1 cellular context compared by ENCODE assay signal in the genomic region with DNA sequence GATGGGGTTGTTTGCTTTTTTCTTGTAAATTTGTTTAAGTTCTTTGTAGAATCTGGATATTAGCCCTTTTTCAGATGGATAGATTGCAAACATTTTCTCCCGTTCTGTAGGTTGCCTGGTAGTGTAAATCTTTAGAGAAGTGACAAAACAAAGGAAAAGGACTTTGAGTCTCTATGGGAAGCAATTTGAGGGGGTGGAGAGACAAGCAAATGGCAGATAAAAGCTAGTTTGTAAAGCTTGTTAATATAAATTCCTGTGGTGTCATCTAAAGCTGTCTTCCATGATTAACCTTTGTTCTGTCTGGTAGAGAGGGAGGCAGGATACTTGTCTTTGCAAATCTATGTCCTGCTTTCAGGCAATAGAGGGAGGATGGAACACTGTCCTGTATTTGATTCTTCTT.
A peak's percentile ranks its signal among the peaks of the same experiment; 100 is the strongest.
TF ChIP-seq lines count a peak whose summit lies in the region.

No MANE protein-coding gene starts in this region.

TF ChIP-seq in HepG2, 621 proteins besides CTCF, POLR2A, EP300 and RAD21 (continued from another document):
- TF ChIP-seq, protein P1, sequence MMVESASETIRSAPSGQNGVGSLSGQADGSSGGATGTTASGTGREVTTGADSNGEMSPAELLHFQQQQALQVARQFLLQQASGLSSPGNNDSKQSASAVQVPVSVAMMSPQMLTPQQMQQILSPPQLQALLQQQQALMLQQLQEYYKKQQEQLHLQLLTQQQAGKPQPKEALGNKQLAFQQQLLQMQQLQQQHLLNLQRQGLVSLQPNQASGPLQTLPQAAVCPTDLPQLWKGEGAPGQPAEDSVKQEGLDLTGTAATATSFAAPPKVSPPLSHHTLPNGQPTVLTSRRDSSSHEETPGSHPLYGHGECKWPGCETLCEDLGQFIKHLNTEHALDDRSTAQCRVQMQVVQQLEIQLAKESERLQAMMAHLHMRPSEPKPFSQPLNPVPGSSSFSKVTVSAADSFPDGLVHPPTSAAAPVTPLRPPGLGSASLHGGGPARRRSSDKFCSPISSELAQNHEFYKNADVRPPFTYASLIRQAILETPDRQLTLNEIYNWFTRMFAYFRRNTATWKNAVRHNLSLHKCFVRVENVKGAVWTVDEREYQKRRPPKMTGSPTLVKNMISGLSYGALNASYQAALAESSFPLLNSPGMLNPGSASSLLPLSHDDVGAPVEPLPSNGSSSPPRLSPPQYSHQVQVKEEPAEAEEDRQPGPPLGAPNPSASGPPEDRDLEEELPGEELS (CRISPR knock-in tag; IDR thresholded peaks at IDR 0.05): 0 out of 2 replicates have a peak, but pooled peaks have one; percentile 31
- no peak for TF ChIP-seq PAF1 (CRISPR knock-in tag; IDR thresholded peaks at IDR 0.05)
- no peak for TF ChIP-seq ZNF790 (CRISPR knock-in tag; IDR thresholded peaks at IDR 0.05; ENCODE audit: borderline replicate concordance)
- TF ChIP-seq ZNF724P (CRISPR knock-in tag; IDR thresholded peaks at IDR 0.05; ENCODE audit: borderline replicate concordance): no peak
- TF ChIP-seq SAP130 (CRISPR knock-in tag; IDR thresholded peaks at IDR 0.05; ENCODE audit: low read depth): peak; percentile 20; the same call in 1 of the 2 replicates
- TF ChIP-seq, protein P2, sequence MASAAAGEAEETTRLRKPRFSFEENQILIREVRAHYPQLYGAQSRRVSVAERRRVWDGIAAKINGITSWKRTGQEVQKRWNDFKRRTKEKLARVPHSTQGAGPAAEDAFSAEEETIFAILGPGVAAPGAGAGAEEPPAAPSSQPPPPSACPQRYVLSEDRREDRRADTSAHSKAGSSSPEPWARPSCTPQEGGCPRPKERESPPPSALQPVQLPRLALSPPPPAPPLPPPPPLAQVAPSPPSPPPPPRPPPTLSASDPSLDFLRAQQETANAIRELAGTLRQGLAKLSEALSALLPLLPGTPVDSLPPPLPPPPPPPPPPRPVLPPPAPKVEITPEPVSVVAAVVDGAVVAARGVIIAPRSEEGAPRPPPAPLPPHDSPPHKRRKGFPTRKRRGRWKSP (CRISPR knock-in tag; IDR thresholded peaks at IDR 0.05): no peak
- TF ChIP-seq SP5 (CRISPR knock-in tag; IDR thresholded peaks at IDR 0.05; ENCODE audit: borderline replicate concordance, low read depth): peak; percentile 75; the same call in 1 of the 2 replicates
- no peak for TF ChIP-seq ZIK1 (CRISPR knock-in tag; IDR thresholded peaks at IDR 0.05; ENCODE audit: borderline replicate concordance, low read depth)
- no peak for TF ChIP-seq SOX13 (IDR thresholded peaks at IDR 0.05)
- TF ChIP-seq SOX13 (CRISPR knock-in tag; conservative IDR thresholded peaks at IDR 0.05 in 1 of 2, IDR thresholded peaks at IDR 0.05 in 1 of 2): peak in 1 of 2 experiments; percentile 43; a peak in 2 of 4 replicates
- TF ChIP-seq FOSL1 (CRISPR knock-in tag; IDR thresholded peaks at IDR 0.05; ENCODE audit: borderline replicate concordance): no peak
- no peak for TF ChIP-seq BCL6 (CRISPR knock-in tag; IDR thresholded peaks at IDR 0.05)
- TF ChIP-seq KLF6 (CRISPR knock-in tag; IDR thresholded peaks at IDR 0.05): no peak
- TF ChIP-seq ZNF468 (CRISPR knock-in tag; IDR thresholded peaks at IDR 0.05): no peak
- TF ChIP-seq ZNF572 (CRISPR knock-in tag; IDR thresholded peaks at IDR 0.05): no peak
- TF ChIP-seq GFI1 (CRISPR knock-in tag; IDR thresholded peaks at IDR 0.05; ENCODE audit: borderline replicate concordance): peak; percentile 67; the same call in 1 of the 2 replicates
- no peak for TF ChIP-seq RORA (CRISPR knock-in tag; IDR thresholded peaks at IDR 0.05)
- TF ChIP-seq, protein P3, sequence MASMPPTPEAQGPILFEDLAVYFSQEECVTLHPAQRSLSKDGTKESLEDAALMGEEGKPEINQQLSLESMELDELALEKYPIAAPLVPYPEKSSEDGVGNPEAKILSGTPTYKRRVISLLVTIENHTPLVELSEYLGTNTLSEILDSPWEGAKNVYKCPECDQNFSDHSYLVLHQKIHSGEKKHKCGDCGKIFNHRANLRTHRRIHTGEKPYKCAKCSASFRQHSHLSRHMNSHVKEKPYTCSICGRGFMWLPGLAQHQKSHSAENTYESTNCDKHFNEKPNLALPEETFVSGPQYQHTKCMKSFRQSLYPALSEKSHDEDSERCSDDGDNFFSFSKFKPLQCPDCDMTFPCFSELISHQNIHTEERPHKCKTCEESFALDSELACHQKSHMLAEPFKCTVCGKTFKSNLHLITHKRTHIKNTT (CRISPR knock-in tag; IDR thresholded peaks at IDR 0.05): no peak
- no peak for TF ChIP-seq ZFP37 (CRISPR knock-in tag; IDR thresholded peaks at IDR 0.05; ENCODE audit: borderline replicate concordance)
- TF ChIP-seq ZNF33B (CRISPR knock-in tag; IDR thresholded peaks at IDR 0.05): no peak
- TF ChIP-seq HNF4A (CRISPR knock-in tag; IDR thresholded peaks at IDR 0.05): peak; percentile 53; the same call in 1 of the 2 replicates
- TF ChIP-seq NR2F6 (IDR thresholded peaks at IDR 0.05): 0 out of 2 replicates have a peak, but pooled peaks have one; percentile 19
- no peak; the same call in 1 of the 2 replicates for TF ChIP-seq NR2F6 (CRISPR knock-in tag; IDR thresholded peaks at IDR 0.05)
- TF ChIP-seq ISL2 (CRISPR knock-in tag; IDR thresholded peaks at IDR 0.05): 0 out of 2 replicates have a peak, but pooled peaks have one; percentile 17
- no peak for TF ChIP-seq ZNF607 (CRISPR knock-in tag; IDR thresholded peaks at IDR 0.05; ENCODE audit: borderline replicate concordance)
- TF ChIP-seq ZNF431 (CRISPR knock-in tag; IDR thresholded peaks at IDR 0.05; ENCODE audit: borderline replicate concordance, low read depth): no peak
TF ChIP-seq in HepG2: peak in this region for 17.
